In genomic region chr10:130968511-130968910, GRCh38 we compare ENCODE assay signal across 21 cellular contexts.
"Had no signal": no experiment of that assay in that cellular context is flagged by ENCODE, and none has a peak within 500 bp of the region (broad histone marks: within the 10 kb centered on the region; RNA-seq: fewer than 3 reads in every experiment).

No MANE protein-coding gene starts in this region.

- H3K36me3 ChIP-seq: esophagus muscularis mucosa, gastrocnemius medialis, heart right ventricle, left lung, lower lobe of right lung had no signal

- H3K4me1 ChIP-seq: esophagus muscularis mucosa, heart right ventricle, left lung, lower lobe of right lung had no signal

- H3K27ac ChIP-seq: coronary artery, dorsolateral prefrontal cortex, epithelial cell of prostate, esophagus muscularis mucosa, heart right ventricle, left lung, lower lobe of right lung had no signal

- H3K36me3 Mint-ChIP-seq: mesothelial cell of epicardium had no signal

- H3K4me3 Mint-ChIP-seq: mesothelial cell of epicardium had no signal

- H3K9me3 ChIP-seq: esophagus muscularis mucosa, gastrocnemius medialis, heart right ventricle, lower lobe of right lung had no signal

- H3K27ac Mint-ChIP-seq: mesothelial cell of epicardium had no signal

- H3K27me3 ChIP-seq: gastrocnemius medialis had no signal

- H3K4me3 ChIP-seq: coronary artery, dorsolateral prefrontal cortex, esophagus muscularis mucosa, gastrocnemius medialis, heart right ventricle, left lung, lower lobe of right lung, mucosa of descending colon had no signal

- DNase-seq: dermis blood vessel endothelial cell; dorsolateral prefrontal cortex; effector CD4-positive, alpha-beta T cell; effector memory CD4-positive, alpha-beta T cell; erythroblast; foreskin fibroblast; foreskin melanocyte; glutamatergic neuron; heart right ventricle; hippocampal formation; left cardiac atrium; left lung; left ventricle myocardium superior; lower lobe of right lung; mesenchymal stem cell; mucosa of descending colon had no signal

- H3K9me3 Mint-ChIP-seq: mesothelial cell of epicardium had no signal

- ATAC-seq: heart right ventricle, left lung, left ventricle myocardium superior, lower lobe of right lung, mucosa of descending colon had no signal
